Comparison of ENCODE assay signal across 29 cellular contexts in the genomic region with DNA sequence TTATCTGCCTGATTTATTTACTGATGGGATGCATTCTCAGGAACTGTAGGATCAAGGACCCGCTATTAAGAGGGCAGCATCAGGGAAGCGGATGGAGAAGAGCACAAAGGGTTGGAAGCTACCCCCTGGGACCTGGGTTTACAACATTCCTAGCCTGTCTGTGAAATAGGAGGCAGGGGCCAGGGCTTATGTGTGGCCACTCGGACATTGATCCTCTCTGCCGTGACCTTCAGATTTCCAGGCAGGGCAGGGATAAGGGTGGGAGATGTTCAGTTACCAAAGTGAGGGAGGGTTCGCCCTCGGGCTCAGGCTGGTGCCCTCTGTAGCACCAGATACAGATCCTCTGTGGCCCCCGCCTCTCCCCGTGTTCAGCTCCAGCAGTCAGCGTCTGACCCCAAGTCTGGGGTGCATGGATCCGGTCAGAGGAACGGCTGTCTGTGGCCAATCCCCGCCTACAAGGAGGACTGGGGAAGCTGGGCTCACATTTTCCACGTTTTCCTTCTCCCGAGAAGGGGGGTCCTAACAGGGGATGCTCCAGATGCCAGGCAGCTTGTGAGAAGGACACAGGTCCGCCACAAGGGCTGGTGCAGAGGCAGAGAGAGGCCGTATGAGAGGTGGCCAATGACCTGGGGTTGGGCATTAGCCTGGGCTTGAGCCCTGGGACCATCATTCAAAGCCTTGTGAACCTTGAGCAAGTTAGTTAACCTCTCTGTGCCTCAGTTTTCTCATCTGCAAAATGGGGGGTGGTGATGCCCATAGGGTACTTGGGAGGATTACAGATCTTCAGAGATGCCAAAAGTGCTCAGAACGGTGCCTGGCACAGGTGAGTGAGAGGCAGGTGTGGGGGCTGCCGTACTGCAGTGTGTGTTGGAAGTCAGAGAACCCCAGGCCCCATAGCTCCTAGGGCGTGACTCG. TPM values are rescaled to one million over a fixed set of nuclear protein-coding genes. Genes with fewer than 3 reads are reported as not detected.
"Had no signal": no experiment of that assay in that cellular context is flagged by ENCODE, and none has a peak within 500 bp of the region (broad histone marks: within the 10 kb centered on the region; RNA-seq: fewer than 3 reads in every experiment).

No MANE protein-coding gene starts in this region.

- H3K36me3 ChIP-seq: esophagus squamous epithelium, heart right ventricle, left lung, pancreas, tibial artery, vagina had no signal

- H3K27ac Mint-ChIP-seq: effector memory CD8-positive, alpha-beta T cell; naive thymus-derived CD4-positive, alpha-beta T cell; progenitor cell of endocrine pancreas; stimulated activated memory B cell treated with anti-CD40 and anti-IgM and Interleukin-4, amounts not matched to agents 10 μg/mL and 1 μg/mL and 100 μg/mL, for 72 hours had no signal

- H3K36me3 Mint-ChIP-seq: naive thymus-derived CD4-positive, alpha-beta T cell; stimulated activated memory B cell treated with anti-CD40 and anti-IgM and Interleukin-4, amounts not matched to agents 10 μg/mL and 1 μg/mL and 100 μg/mL, for 72 hours had no signal

- H3K27me3 ChIP-seq: esophagus squamous epithelium, left lung, neutrophil, pancreas, testis, upper lobe of left lung, vagina had no signal

- H3K27ac ChIP-seq: esophagus squamous epithelium, heart right ventricle, left lung, neutrophil, pancreas, testis, tibial artery, upper lobe of left lung, vagina had no signal

- H3K4me2 ChIP-seq: smooth muscle cell had no signal

- DNase-seq: cortex of kidney; effector memory CD8-positive, alpha-beta T cell; erythroblast; esophagus squamous epithelium; foreskin melanocyte; glutamatergic neuron; heart right ventricle; hippocampal formation; kidney glomerular epithelial cell; left lung; mesenchymal stem cell; midbrain; naive thymus-derived CD4-positive, alpha-beta T cell; stimulated activated CD4-positive, alpha-beta T cell treated with anti-CD3 and anti-CD28 coated beads, Interleukin-2, amount 100 ng/mL, for 24 hours; stimulated activated CD4-positive, alpha-beta T cell treated with anti-CD3 and anti-CD28 coated beads, Interleukin-4, amount 100 ng/mL, for 24 hours; stimulated activated naive CD8-positive, alpha-beta T cell treated with anti-CD3 and anti-CD28 coated beads, Interleukin-15, Interleukin-2, amounts not matched to agents 100 U/mL and 50 U/mL, for 24 hours; substantia nigra; testis; tibial artery; upper lobe of left lung had no signal

- ATAC-seq: effector memory CD8-positive, alpha-beta T cell; heart right ventricle; left lung; naive thymus-derived CD4-positive, alpha-beta T cell; pancreas; sciatic nerve; stimulated activated memory B cell treated with anti-CD40 and anti-IgM and Interleukin-4, amounts not matched to agents 10 μg/mL and 1 μg/mL and 100 μg/mL, for 72 hours; stimulated activated naive CD8-positive, alpha-beta T cell treated with anti-CD3 and anti-CD28 coated beads, Interleukin-15, Interleukin-2, amounts not matched to agents 100 U/mL and 50 U/mL, for 24 hours had no signal

- H3K4me1 ChIP-seq: esophagus squamous epithelium, left lung, pancreas, tibial artery, upper lobe of left lung, vagina had no signal

- H3K9me3 Mint-ChIP-seq: effector memory CD8-positive, alpha-beta T cell; naive thymus-derived CD4-positive, alpha-beta T cell; nephron had no signal

- H3K4me3 ChIP-seq: esophagus squamous epithelium, heart right ventricle, left lung, pancreas, smooth muscle cell, testis, tibial artery, upper lobe of left lung, vagina had no signal

- H3K4me3 Mint-ChIP-seq: effector memory CD8-positive, alpha-beta T cell; naive thymus-derived CD4-positive, alpha-beta T cell; nephron; stimulated activated memory B cell treated with anti-CD40 and anti-IgM and Interleukin-4, amounts not matched to agents 10 μg/mL and 1 μg/mL and 100 μg/mL, for 72 hours had no signal

RNA-seq across cellular contexts. Expression of gene ATP2C2, which starts 48.3 kb away (rescaled TPM):
- total RNA-seq: dermis microvascular lymphatic vessel endothelial cell; heart right ventricle; naive thymus-derived CD4-positive, alpha-beta T cell had no signal
